Comparison of ENCODE assay signal across 15 cellular contexts in genomic region chr15:78083687-78084358, GRCh38. TPM values are rescaled to one million over a fixed set of nuclear protein-coding genes. Genes with fewer than 3 reads are reported as not detected.
DNase-seq lines count a peak whose midpoint lies in the region; ATAC-seq and TF ChIP-seq lines count a peak whose summit lies in the region.
"Had no signal": no experiment of that assay in that cellular context is flagged by ENCODE, and none has a peak within 500 bp of the region (broad histone marks: within the 10 kb centered on the region; RNA-seq: fewer than 3 reads in every experiment).

No MANE protein-coding gene starts in this region.

- H3K9me3 Mint-ChIP-seq in neural crest cell = no peaks in the 10 kb centered on the region
- H3K9me3 Mint-ChIP-seq: activated T-helper 2 cell treated with anti-CD3 and anti-CD28 coated beads, Interferon-gamma antibody, Interleukin-2, Interleukin-4, amounts not matched to agents 10 μg/mL and 5 μg/mL and 100 μg/mL, durations not matched to agents 14 hours and 24 hours and 36 hours; nephron progenitor cell had no signal

- H3K9me3 ChIP-seq in mammary epithelial cell (replicated peaks; ENCODE audit: insufficient read depth, low read length) = no peaks in the 10 kb centered on the region
- H3K9me3 ChIP-seq: breast epithelium, suprapubic skin had no signal

- WGBS in mammary epithelial cell (ENCODE audit: low coverage, missing lambda C conversion rate) = 85% methylated on average over 5 of the region's 5 CpGs

- DNase-seq in NCI-H526 treated with DMSO at 0.1 percent for 48 hours (lab: John Stamatoyannopoulos, UW) (peak; percentile 98), neural crest cell (ENCODE audit: low read depth, low spot score) (no peak), mammary epithelial cell (no peak), NCI-H345 (lab: John Stamatoyannopoulos, UW) (no peak)
- DNase-seq: activated CD4-positive, CD25-positive, alpha-beta regulatory T cell treated with anti-CD3 and anti-CD28 coated beads, Interleukin-2, amount 50 U/mL, for 72 hours; COR-L47; kidney; nephron progenitor cell had no signal

- H3K4me3 Mint-ChIP-seq in neural crest cell = no peak overlapping the region
- H3K4me3 Mint-ChIP-seq: nephron progenitor cell had no signal

- peak overlapping the region; percentile 50 for H3K27ac Mint-ChIP-seq in neural crest cell (ENCODE audit: unreplicated experiment)
- H3K27ac Mint-ChIP-seq: activated T-helper 2 cell treated with anti-CD3 and anti-CD28 coated beads, Interferon-gamma antibody, Interleukin-2, Interleukin-4, amounts not matched to agents 10 μg/mL and 5 μg/mL and 100 μg/mL, durations not matched to agents 14 hours and 24 hours and 36 hours; nephron progenitor cell had no signal

- H3K27me3 Mint-ChIP-seq in neural crest cell (ENCODE audit: low read depth) = no peaks in the 10 kb centered on the region

- no peak overlapping the region for H3K9ac ChIP-seq in mammary epithelial cell (ENCODE audit: insufficient read depth, low read length)

- H3K27ac ChIP-seq in mammary epithelial cell (ENCODE audit: insufficient read depth, low read depth, low read length) = no peak overlapping the region
- H3K27ac ChIP-seq: suprapubic skin had no signal

- no TSS peak for BruUV-seq in mammary epithelial cell (replicated peaks; lab: Mats Ljungman, UMichigan)

- no peaks in the 10 kb centered on the region for H3K27me3 ChIP-seq in mammary epithelial cell (ENCODE audit: insufficient read depth, low read length)
- H3K27me3 ChIP-seq: breast epithelium, suprapubic skin had no signal

- ATAC-seq in GM21529 (IDR thresholded peaks at IDR 0.05; ENCODE audit: unreplicated experiment) = peak; percentile 50
- no peak for ATAC-seq in GM21825 (IDR thresholded peaks at IDR 0.05; ENCODE audit: unreplicated experiment)

- H3K4me3 ChIP-seq in mammary epithelial cell (replicated peaks in 1 of 3; ENCODE audit: insufficient read depth in 1 of 3, low read depth in 2 of 3, low read length in 3 of 3) = no peak overlapping the region
- H3K4me3 ChIP-seq: breast epithelium, suprapubic skin had no signal

- CTCF ChIA-PET in mammary epithelial cell (lab: Charles Lee; ENCODE audit: low non-redundant PET) = no interaction called here

- no peak for TF ChIP-seq CTCF in neural crest cell (conservative IDR thresholded peaks at IDR 0.05)
- no peak for TF ChIP-seq CTCF in mammary epithelial cell (conservative IDR thresholded peaks at IDR 0.05 in 1 of 2, IDR thresholded peaks at IDR 0.05 in 1 of 2; ENCODE audit: extremely low read depth in 1 of 2, insufficient read depth in 1 of 2, low read depth in 1 of 2, low read length in 2 of 2)

- no peak overlapping the region for H3K4me2 ChIP-seq in mammary epithelial cell (ENCODE audit: insufficient read depth, low read depth, low read length)

- no peaks in the 10 kb centered on the region for H3K36me3 ChIP-seq in mammary epithelial cell (ENCODE audit: insufficient read depth, low read length)
- H3K36me3 ChIP-seq: breast epithelium, suprapubic skin had no signal

- no peak overlapping the region for H2AFZ ChIP-seq in mammary epithelial cell (ENCODE audit: low read depth, low read length)

- intact Hi-C loops in mammary epithelial cell (cut with micrococcal nuclease) = no loop called here

- dilution Hi-C loops in mammary epithelial cell (cut with HindIII; ENCODE audit: low sequenced_read_pairs) = no loop called here

- H4K20me1 ChIP-seq in mammary epithelial cell (ENCODE audit: insufficient read depth, low read length) = no peaks in the 10 kb centered on the region

- in situ Hi-C loops in GM18951 (cut with MboI; ENCODE audit: low sequenced_read_pairs, unreplicated experiment) = no loop called here
- in situ Hi-C loops in mammary epithelial cell (cut with MboI; ENCODE audit: low sequenced_read_pairs in 2 of 2) = no loop called here

- no peaks in the 10 kb centered on the region for H3K36me3 Mint-ChIP-seq in neural crest cell (ENCODE audit: low read depth)

- TF ChIP-seq POLR2A in GM18951 (IDR thresholded peaks at IDR 0.05; ENCODE audit: extremely low read depth, insufficient read depth, insufficient read length) = peak; percentile 57

- no peaks in the 10 kb centered on the region for H3K79me2 ChIP-seq in mammary epithelial cell (ENCODE audit: insufficient read depth, low read length)

- no peaks in the 10 kb centered on the region for H3K4me1 ChIP-seq in mammary epithelial cell (ENCODE audit: insufficient read depth, low read length)
- H3K4me1 ChIP-seq: breast epithelium had no signal

- no peaks in the 10 kb centered on the region for H3K4me1 Mint-ChIP-seq in neural crest cell

RNA-seq across cellular contexts. Expression of gene TBC1D2B, which starts 6.3 kb away (rescaled TPM):
- 19.7 and 21.8 TPM in 2 replicates for total RNA-seq in neural crest cell
- total RNA-seq in mammary epithelial cell = 10 to 100 TPM; 15.7 to 24.0 TPM
- 11.8 TPM for polyA plus RNA-seq in mammary epithelial cell
- 10.3 TPM for polyA minus RNA-seq in mammary epithelial cell

RNA-seq across cellular contexts. Expression of gene SH2D7, which starts 8.5 kb away (rescaled TPM):
- total RNA-seq in neural crest cell (not detected in 2 replicates), mammary epithelial cell (not detected)
- not detected for polyA plus RNA-seq in mammary epithelial cell
- polyA minus RNA-seq in mammary epithelial cell = not detected
- total RNA-seq: activated T-helper 2 cell treated with anti-CD3 and anti-CD28 coated beads, Interferon-gamma antibody, Interleukin-2, Interleukin-4, amounts not matched to agents 10 μg/mL and 5 μg/mL and 100 μg/mL, durations not matched to agents 14 hours and 24 hours and 36 hours; breast epithelium; kidney; SK-MEL-5; suprapubic skin had no signal

RNA-seq across cellular contexts. Expression of gene CIB2, which starts 47.4 kb away (rescaled TPM):
- 36.5 and 37.7 TPM in 2 replicates for total RNA-seq in neural crest cell
- 1 to 10 TPM; 5.4 to 6.5 TPM for total RNA-seq in mammary epithelial cell
- polyA plus RNA-seq in mammary epithelial cell = 3.9 TPM
- polyA minus RNA-seq in mammary epithelial cell = not detected
